ENCODE assay signal across 1 cellular context in the genomic region with DNA sequence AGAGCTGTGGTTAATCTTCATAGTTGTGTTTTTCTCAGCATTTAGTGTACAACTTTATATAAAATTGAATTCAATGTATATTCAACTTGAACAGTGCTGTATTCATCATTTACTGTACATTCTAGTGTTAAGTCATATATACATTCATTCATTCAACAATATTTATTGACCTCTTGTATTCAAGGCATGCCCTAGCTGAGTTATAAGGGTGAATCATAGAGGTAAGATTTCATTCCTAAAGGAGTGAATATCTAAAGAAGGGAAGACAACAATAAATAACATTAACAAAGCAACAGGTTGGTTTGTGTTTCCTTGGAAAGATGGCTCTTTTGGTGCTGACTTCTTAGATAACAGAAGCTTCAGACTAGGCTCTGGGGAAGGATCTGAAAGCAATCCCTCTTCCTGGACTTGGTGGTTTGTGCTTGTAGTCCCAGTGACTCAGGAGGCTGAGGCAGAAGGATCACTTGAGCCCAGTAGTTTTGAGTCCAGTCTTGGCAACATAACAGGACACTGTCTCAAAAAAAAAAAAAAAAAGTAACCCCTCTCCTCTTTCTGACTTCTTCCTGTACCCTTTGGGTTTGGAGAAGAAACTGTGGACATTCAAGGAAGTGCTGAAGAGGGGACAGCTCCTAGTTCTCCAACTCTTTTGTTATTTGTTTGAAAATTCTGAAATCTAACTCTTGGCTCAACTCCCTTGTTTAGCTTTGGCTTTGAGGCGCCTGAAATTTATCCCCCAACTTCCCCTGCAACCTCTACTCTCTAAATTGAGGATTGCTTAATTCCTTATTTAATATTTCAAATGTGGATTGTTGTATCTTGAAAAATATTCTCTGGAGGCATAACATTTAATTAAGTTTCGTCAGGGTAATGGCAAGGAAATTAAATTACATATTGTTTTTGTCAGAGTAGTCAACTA.
TF ChIP-seq lines count a peak whose summit lies in the region.

No MANE protein-coding gene starts in this region.

TF ChIP-seq in IMR-90, 13 proteins besides CTCF, POLR2A, EP300 and RAD21:
- TF ChIP-seq RFX5 (IDR thresholded peaks at IDR 0.05; ENCODE audit: low read depth, low read length) (no peak), CEBPB (IDR thresholded peaks at IDR 0.05; ENCODE audit: low read depth, low read length) (no peak), ELK1 (IDR thresholded peaks at IDR 0.05; ENCODE audit: borderline replicate concordance, low read depth, low read length) (no peak), FOS (IDR thresholded peaks at IDR 0.05; ENCODE audit: low read depth, low read length) (no peak), MAFK (IDR thresholded peaks at IDR 0.05; ENCODE audit: low read depth, low read length) (no peak), MAZ (IDR thresholded peaks at IDR 0.05; ENCODE audit: borderline replicate concordance, low read depth, low read length) (no peak), NFE2L2 (IDR thresholded peaks at IDR 0.05; ENCODE audit: low read depth, low read length) (no peak)
TF ChIP-seq in IMR-90: peak in this region for 0.
